Comparison of ENCODE assay signal across 1 cellular context in the genomic region with DNA sequence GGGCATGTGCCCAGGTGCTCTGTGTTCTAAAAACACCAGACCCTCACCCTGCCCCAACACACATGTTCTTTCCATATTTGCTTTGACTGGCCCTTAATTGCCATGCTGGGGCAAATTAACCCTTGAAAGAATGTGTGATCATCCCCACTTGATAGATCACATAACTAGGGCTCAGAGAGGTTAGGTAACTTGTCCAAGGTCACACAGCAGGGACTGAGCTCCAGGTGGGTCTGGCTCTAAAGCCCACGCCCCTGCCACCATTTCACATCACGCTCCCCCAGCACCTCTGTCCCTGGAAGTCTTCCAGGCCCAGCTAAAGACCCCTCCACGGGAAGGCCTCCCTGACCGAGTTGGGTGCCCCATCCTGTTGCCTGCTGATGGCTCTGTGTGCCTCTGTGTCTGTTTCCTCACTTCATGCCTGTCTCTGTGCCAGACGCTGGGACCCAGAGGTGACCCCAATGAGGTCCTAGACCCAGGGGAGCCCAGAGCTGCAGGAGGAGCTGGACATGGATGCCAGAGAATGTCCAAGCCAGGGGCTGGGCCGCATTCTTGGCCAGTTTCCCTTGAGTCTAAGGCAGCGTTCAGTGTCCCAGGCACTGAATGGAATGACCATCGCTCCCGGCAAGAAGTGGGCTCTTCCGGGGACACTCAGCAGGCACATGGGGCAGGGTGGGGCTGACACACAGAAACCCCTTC.
TF ChIP-seq lines count a peak whose summit lies in the region.

No MANE protein-coding gene starts in this region.

TF ChIP-seq in K562, 482 proteins besides CTCF, POLR2A, EP300 and RAD21 (continued from another document):
- TF ChIP-seq, protein P1, sequence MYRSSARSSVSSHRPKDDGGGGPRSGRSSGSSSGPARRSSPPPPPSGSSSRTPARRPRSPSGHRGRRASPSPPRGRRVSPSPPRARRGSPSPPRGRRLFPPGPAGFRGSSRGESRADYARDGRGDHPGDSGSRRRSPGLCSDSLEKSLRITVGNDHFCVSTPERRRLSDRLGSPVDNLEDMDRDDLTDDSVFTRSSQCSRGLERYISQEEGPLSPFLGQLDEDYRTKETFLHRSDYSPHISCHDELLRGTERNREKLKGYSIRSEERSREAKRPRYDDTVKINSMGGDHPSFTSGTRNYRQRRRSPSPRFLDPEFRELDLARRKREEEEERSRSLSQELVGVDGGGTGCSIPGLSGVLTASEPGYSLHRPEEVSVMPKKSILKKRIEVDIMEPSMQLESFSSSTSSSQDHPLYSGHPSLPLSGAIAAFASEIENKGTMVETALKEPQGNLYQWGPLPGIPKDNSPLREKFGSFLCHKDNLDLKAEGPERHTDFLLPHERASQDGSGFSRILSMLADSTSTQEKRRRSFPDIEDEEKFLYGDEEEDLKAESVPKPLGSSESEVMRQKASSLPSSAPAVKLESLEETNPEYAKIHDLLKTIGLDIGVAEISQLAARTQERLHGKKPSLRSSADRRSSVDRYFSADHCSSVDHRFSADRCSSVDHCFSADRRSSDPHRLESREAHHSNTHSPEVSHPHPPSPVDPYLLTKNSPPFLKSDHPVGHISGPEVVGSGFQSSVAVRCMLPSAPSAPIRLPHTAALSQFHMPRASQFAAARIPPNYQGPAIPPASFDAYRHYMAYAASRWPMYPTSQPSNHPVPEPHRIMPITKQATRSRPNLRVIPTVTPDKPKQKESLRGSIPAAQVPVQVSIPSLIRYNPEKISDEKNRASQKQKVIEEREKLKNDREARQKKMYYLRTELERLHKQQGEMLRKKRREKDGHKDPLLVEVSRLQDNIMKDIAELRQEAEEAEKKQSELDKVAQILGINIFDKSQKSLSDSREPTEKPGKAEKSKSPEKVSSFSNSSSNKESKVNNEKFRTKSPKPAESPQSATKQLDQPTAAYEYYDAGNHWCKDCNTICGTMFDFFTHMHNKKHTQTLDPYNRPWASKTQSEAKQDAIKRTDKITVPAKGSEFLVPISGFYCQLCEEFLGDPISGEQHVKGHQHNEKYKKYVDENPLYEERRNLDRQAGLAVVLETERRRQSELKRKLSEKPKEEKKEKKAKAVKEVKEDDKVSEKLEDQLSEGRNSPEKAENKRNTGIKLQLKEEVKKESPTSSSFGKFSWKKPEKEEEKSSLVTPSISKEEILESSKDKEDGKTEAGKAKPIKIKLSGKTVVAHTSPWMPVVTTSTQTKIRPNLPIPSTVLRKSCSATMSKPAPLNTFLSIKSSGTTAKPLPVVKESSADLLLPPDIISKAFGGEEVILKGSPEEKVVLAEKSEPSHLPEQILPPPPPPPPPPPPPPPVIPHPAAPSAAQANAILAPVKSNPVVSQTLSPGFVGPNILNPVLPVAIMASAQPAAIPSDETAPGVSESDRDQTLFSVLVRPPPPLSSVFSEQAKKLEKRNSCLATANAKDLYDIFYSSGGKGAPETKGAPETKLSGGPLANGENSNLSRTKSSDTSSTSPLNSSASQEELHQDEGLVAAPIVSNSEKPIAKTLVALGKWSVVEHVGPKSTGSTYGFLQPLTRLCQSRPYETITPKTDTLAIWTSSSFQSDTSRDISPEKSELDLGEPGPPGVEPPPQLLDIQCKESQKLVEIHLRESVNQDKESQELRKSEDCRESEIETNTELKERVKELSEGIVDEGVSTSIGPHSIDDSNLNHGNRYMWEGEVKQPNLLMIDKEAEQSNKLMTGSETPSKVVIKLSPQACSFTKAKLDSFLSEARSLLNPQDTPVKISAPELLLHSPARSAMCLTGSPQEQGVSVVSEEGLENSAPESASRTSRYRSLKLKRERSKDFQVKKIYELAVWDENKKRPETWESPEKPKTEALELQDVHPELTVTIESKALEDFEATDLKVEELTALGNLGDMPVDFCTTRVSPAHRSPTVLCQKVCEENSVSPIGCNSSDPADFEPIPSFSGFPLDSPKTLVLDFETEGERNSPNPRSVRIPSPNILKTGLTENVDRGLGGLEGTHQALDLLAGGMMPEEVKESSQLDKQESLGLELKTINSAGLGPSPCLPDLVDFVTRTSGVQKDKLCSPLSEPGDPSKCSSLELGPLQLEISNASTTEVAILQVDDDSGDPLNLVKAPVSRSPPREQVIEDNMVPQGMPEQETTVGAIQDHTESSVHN (IDR thresholded peaks at IDR 0.05; ENCODE audit: borderline replicate concordance in 1 of 2, low read depth in 1 of 2), result no peak
- TF ChIP-seq ZFP1 (CRISPR knock-in tag; IDR thresholded peaks at IDR 0.05), result no peak
- no peak for TF ChIP-seq SMAD1 (IDR thresholded peaks at IDR 0.05; ENCODE audit: low read depth, low read length, partially characterized antibody)
- TF ChIP-seq RCOR1 (IDR thresholded peaks at IDR 0.05; ENCODE audit: borderline replicate concordance in 1 of 2, low read depth in 2 of 2, low read length in 2 of 2), result 0 out of 4 replicates have a peak, but pooled peaks of 1 of the 2 experiments have one; percentile 12
- TF ChIP-seq, protein P2, sequence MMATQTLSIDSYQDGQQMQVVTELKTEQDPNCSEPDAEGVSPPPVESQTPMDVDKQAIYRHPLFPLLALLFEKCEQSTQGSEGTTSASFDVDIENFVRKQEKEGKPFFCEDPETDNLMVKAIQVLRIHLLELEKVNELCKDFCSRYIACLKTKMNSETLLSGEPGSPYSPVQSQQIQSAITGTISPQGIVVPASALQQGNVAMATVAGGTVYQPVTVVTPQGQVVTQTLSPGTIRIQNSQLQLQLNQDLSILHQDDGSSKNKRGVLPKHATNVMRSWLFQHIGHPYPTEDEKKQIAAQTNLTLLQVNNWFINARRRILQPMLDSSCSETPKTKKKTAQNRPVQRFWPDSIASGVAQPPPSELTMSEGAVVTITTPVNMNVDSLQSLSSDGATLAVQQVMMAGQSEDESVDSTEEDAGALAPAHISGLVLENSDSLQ (IDR thresholded peaks at IDR 0.05), result no peak
